30 cellular contexts compared by ENCODE assay signal in the genomic region with DNA sequence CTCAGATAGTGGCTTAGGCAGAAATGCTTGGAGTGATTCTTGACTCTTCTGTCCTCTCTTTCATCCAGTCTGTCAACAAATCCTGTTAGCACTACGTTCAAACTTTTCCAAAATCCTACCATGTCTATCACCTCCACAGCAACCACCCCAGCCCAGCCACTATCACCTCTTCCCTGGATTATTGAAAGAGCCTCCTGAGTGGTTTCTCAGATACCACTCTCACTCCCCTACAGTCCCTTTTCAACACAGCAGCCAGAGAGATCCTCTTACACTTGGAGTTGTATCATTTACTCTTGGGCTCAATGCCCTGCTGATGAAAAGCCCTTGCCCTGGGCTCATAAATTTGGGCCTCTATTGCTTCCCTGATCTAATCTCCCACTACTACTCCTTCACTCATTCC.
"Had no signal": no experiment of that assay in that cellular context is flagged by ENCODE, and none has a peak within 500 bp of the region (broad histone marks: within the 10 kb centered on the region; RNA-seq: fewer than 3 reads in every experiment).

No MANE protein-coding gene starts in this region.

- H3K4me3 ChIP-seq: left ventricle myocardium inferior, lung, mucosa of descending colon, pancreas, prostate gland, skin epidermis, suprapubic skin, thoracic aorta, tibial artery, upper lobe of right lung had no signal

- H3K9me3 ChIP-seq: left ventricle myocardium inferior, mucosa of descending colon, pancreas, prostate gland, suprapubic skin, thoracic aorta, tibial artery, upper lobe of right lung had no signal

- H3K36me3 ChIP-seq: left ventricle myocardium inferior, pancreas, prostate gland, suprapubic skin, thoracic aorta, tibial artery, upper lobe of right lung had no signal

- H3K27ac Mint-ChIP-seq: immature natural killer cell; naive thymus-derived CD4-positive, alpha-beta T cell; natural killer cell treated with Interleukin-12 subunit alpha and Interleukin-12 subunit beta and Interleukin-15 and Interleukin-18, amount 100 ng/mL, for 72 hours; stimulated activated naive B cell treated with anti-CD40 and anti-IgM and Interleukin-4, amounts not matched to agents 10 μg/mL and 1 μg/mL and 100 μg/mL, for 72 hours had no signal

- ATAC-seq: left colon; mucosa of descending colon; naive thymus-derived CD4-positive, alpha-beta T cell; natural killer cell treated with Interleukin-12 subunit alpha and Interleukin-12 subunit beta and Interleukin-15 and Interleukin-18, amount 100 ng/mL, for 72 hours; pancreas; right cardiac atrium; sciatic nerve; stimulated activated naive B cell treated with anti-CD40 and anti-IgM and Interleukin-4, amounts not matched to agents 10 μg/mL and 1 μg/mL and 100 μg/mL, for 72 hours; stimulated activated naive CD8-positive, alpha-beta T cell treated with anti-CD3 and anti-CD28 coated beads, Interleukin-15, Interleukin-2, amounts not matched to agents 100 U/mL and 50 U/mL, for 24 hours; upper lobe of right lung had no signal

- H3K4me1 Mint-ChIP-seq: immature natural killer cell; naive thymus-derived CD4-positive, alpha-beta T cell; neural crest cell; stimulated activated naive B cell treated with anti-CD40 and anti-IgM and Interleukin-4, amounts not matched to agents 10 μg/mL and 1 μg/mL and 100 μg/mL, for 72 hours had no signal

- H3K9me3 Mint-ChIP-seq: neural crest cell had no signal

- H3K27me3 ChIP-seq: pancreas, tibial artery, upper lobe of right lung had no signal

- H3K27ac ChIP-seq: left ventricle myocardium inferior, pancreas, prostate gland, skin epidermis, suprapubic skin, thoracic aorta, tibial artery, upper lobe of right lung had no signal

- H3K36me3 Mint-ChIP-seq: immature natural killer cell; naive thymus-derived CD4-positive, alpha-beta T cell; natural killer cell treated with Interleukin-12 subunit alpha and Interleukin-12 subunit beta and Interleukin-15 and Interleukin-18, amount 100 ng/mL, for 72 hours; stimulated activated naive B cell treated with anti-CD40 and anti-IgM and Interleukin-4, amounts not matched to agents 10 μg/mL and 1 μg/mL and 100 μg/mL, for 72 hours had no signal

- H3K4me3 Mint-ChIP-seq: immature natural killer cell; naive thymus-derived CD4-positive, alpha-beta T cell; natural killer cell treated with Interleukin-12 subunit alpha and Interleukin-12 subunit beta and Interleukin-15 and Interleukin-18, amount 100 ng/mL, for 72 hours; neural crest cell; stimulated activated naive B cell treated with anti-CD40 and anti-IgM and Interleukin-4, amounts not matched to agents 10 μg/mL and 1 μg/mL and 100 μg/mL, for 72 hours had no signal

- DNase-seq: hypothalamus; immature natural killer cell; kidney; left colon; left ventricle myocardium inferior; midbrain; mucosa of descending colon; naive thymus-derived CD4-positive, alpha-beta T cell; nucleus accumbens; pancreas; posterior cingulate gyrus; retina; right cardiac atrium; stimulated activated CD4-positive, alpha-beta T cell treated with anti-CD3 and anti-CD28 coated beads, Interleukin-12 subunit alpha, Interleukin-12 subunit beta, amount 100 ng/mL, for 4 hours; stimulated activated CD4-positive, alpha-beta T cell treated with anti-CD3 and anti-CD28 coated beads, Interleukin-15, amount 100 ng/mL, for 24 hours; stimulated activated CD4-positive, alpha-beta T cell treated with anti-CD3 and anti-CD28 coated beads, Interleukin-2, amount 100 ng/mL, for 24 hours; stimulated activated CD4-positive, alpha-beta T cell treated with anti-CD3 and anti-CD28 coated beads, Interleukin-4, amount 100 ng/mL, for 1 hour; stimulated activated naive B cell treated with anti-CD40 and anti-IgM and Interleukin-4, amounts not matched to agents 10 μg/mL and 1 μg/mL and 100 μg/mL, for 72 hours; stimulated activated naive CD8-positive, alpha-beta T cell treated with anti-CD3 and anti-CD28 coated beads, Interleukin-15, Interleukin-2, amounts not matched to agents 100 U/mL and 50 U/mL, for 24 hours; tibial artery; trophoblast cell; upper lobe of right lung had no signal

- H3K4me1 ChIP-seq: left ventricle myocardium inferior, prostate gland, suprapubic skin, tibial artery, upper lobe of right lung had no signal
